ENCODE assay signal across 27 cellular contexts in the genomic region with DNA sequence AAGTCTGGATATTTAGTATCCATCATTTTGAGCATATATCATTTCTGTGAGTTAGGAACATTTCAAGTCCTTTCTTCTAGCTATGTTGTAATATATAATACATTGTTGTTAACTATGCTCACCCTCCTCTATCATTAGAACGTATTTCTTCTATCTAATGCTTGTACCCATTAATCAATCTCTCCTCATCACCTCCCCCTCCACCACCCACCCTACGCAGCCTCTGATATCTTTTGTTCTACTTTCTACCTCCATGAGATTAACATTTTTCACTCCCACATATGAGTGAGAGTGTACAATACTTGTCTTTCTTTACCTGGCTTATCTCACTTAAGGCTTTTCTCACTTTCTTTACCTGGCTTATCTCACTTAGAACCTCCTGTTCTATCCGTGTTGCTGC.
"Had no signal": no experiment of that assay in that cellular context is flagged by ENCODE, and none has a peak within 500 bp of the region (broad histone marks: within the 10 kb centered on the region; RNA-seq: fewer than 3 reads in every experiment).

No MANE protein-coding gene starts in this region.

- H3K36me3 ChIP-seq: adrenal gland, ascending aorta, breast epithelium, cardiac muscle cell, heart left ventricle had no signal

- H3K9me3 ChIP-seq: adrenal gland, ascending aorta had no signal

- ATAC-seq: activated CD4-positive, alpha-beta T cell treated with anti-CD3 and anti-CD28 coated beads for 36 hours; activated CD8-positive, alpha-beta memory T cell treated with anti-CD3 and anti-CD28 coated beads, Interleukin-2, amount 10 ng/mL, durations not matched to agents 7 days and 5 days; activated CD8-positive, alpha-beta T cell treated with anti-CD3 and anti-CD28 coated beads, Interleukin-2, amount 10 ng/mL, durations not matched to agents 7 days and 5 days; activated naive CD8-positive, alpha-beta T cell treated with anti-CD3 and anti-CD28 coated beads, Interleukin-2, amount 50 U/mL, for 24 hours; esophagus mucosa; heart left ventricle had no signal

- H3K27ac ChIP-seq: adrenal gland, ascending aorta, breast epithelium, cardiac muscle cell, coronary artery, dorsolateral prefrontal cortex, heart left ventricle had no signal

- DNase-seq: activated CD4-positive, alpha-beta memory T cell treated with anti-CD3 and anti-CD28 coated beads for 36 hours; activated CD4-positive, alpha-beta T cell treated with anti-CD3 and anti-CD28 coated beads for 36 hours; activated CD4-positive, alpha-beta T cell treated with anti-CD3 and anti-CD28 coated beads, Interleukin-2, amount 10 ng/mL, durations not matched to agents 24 days and 14 days; activated CD4-positive, CD25-positive, alpha-beta regulatory T cell; activated CD4-positive, CD25-positive, alpha-beta regulatory T cell treated with anti-CD3 and anti-CD28 coated beads, Interleukin-2, amount 50 U/mL, for 72 hours; activated CD8-positive, alpha-beta memory T cell treated with anti-CD3 and anti-CD28 coated beads, Interleukin-2, amount 10 ng/mL, durations not matched to agents 7 days and 5 days; activated CD8-positive, alpha-beta memory T cell treated with anti-CD3 and anti-CD28 coated beads, Interleukin-2, amount 50 U/mL, for 4 hours; activated CD8-positive, alpha-beta T cell treated with anti-CD3 and anti-CD28 coated beads, Interleukin-2, amount 10 ng/mL, durations not matched to agents 7 days and 5 days; activated effector memory CD4-positive, alpha-beta T cell treated with anti-CD3 and anti-CD28 coated beads, Interleukin-2, amount 50 U/mL, for 16 hours; activated naive CD4-positive, alpha-beta T cell treated with anti-CD3 and anti-CD28 coated beads for 36 hours; activated naive CD8-positive, alpha-beta T cell treated with anti-CD3 and anti-CD28 coated beads for 36 hours; activated naive CD8-positive, alpha-beta T cell treated with anti-CD3 and anti-CD28 coated beads, Interleukin-2, amount 50 U/mL, for 24 hours; activated T-cell treated with anti-CD3 and anti-CD28 coated beads, Interleukin-2, amount 50 U/mL, for 1 hour; activated T-cell treated with anti-CD3 and anti-CD28 coated beads, Interleukin-2, amount 50 U/mL, for 48 hours; adrenal gland; central memory CD4-positive, alpha-beta T cell; dorsolateral prefrontal cortex; effector memory CD4-positive, alpha-beta T cell; endodermal cell; foreskin fibroblast; heart left ventricle; T-helper 2 cell had no signal

- H3K4me1 ChIP-seq: adrenal gland, ascending aorta, breast epithelium, heart left ventricle had no signal

- H3K4me3 ChIP-seq: adrenal gland, ascending aorta, breast epithelium, cardiac muscle cell, coronary artery, dorsolateral prefrontal cortex, heart left ventricle had no signal
